In genomic region chr15:48602358-48603122, GRCh38 we compare ENCODE assay signal across 12 cellular contexts. TPM values are rescaled to one million over a fixed set of nuclear protein-coding genes. Genes with fewer than 3 reads are reported as not detected.
DNase-seq lines count a peak whose midpoint lies in the region; ATAC-seq and TF ChIP-seq lines count a peak whose summit lies in the region.
"Had no signal": no experiment of that assay in that cellular context is flagged by ENCODE, and none has a peak within 500 bp of the region (broad histone marks: within the 10 kb centered on the region; RNA-seq: fewer than 3 reads in every experiment).

No MANE protein-coding gene starts in this region.

- H3K9me3 Mint-ChIP-seq in neural crest cell = no peaks in the 10 kb centered on the region
- no peaks in the 10 kb centered on the region for H3K9me3 Mint-ChIP-seq in activated T-helper 17 cell treated with anti-CD3 and anti-CD28 coated beads, Interleukin-2, amount 50 U/mL, for 72 hours

- H3K36me3 ChIP-seq in BJ (ENCODE audit: control insufficient read depth, insufficient read depth, low read length) (peaks cover 10% of the 10 kb centered on the region), SJCRH30 (peaks cover 7% of the 10 kb centered on the region)
- H3K36me3 ChIP-seq: BLaER1 had no signal

- no peaks in the 10 kb centered on the region for H3K9me3 ChIP-seq in SJCRH30 (replicated peaks)
- H3K9me3 ChIP-seq: BLaER1 had no signal

- H3K27me3 ChIP-seq in BJ (ENCODE audit: control insufficient read depth, insufficient read depth, low read length) (no peaks in the 10 kb centered on the region), SJCRH30 (no peaks in the 10 kb centered on the region)
- H3K27me3 ChIP-seq: BLaER1 had no signal

- no peaks in the 10 kb centered on the region for H3K27me3 Mint-ChIP-seq in neural crest cell (ENCODE audit: low read depth)
- H3K27me3 Mint-ChIP-seq in activated T-helper 17 cell treated with anti-CD3 and anti-CD28 coated beads, Interleukin-2, amount 50 U/mL, for 72 hours = peaks cover 5% of the 10 kb centered on the region

- H3K36me3 Mint-ChIP-seq in neural crest cell (ENCODE audit: low read depth) = peaks cover 6% of the 10 kb centered on the region
- no peaks in the 10 kb centered on the region for H3K36me3 Mint-ChIP-seq in activated T-helper 17 cell treated with anti-CD3 and anti-CD28 coated beads, Interleukin-2, amount 50 U/mL, for 72 hours (ENCODE audit: low read depth)

- H3K27ac ChIP-seq in SJCRH30 = peak overlapping the region; percentile 10
- H3K27ac ChIP-seq: BLaER1 had no signal

- no peak for ATAC-seq in activated T-helper 17 cell treated with anti-CD3 and anti-CD28 coated beads, Interleukin-2, amount 50 U/mL, for 72 hours (replicated peaks)
- no peak for ATAC-seq in GM19455 (IDR thresholded peaks at IDR 0.05; ENCODE audit: unreplicated experiment)
- ATAC-seq: GM12878 had no signal

- H3K27ac Mint-ChIP-seq in neural crest cell (ENCODE audit: unreplicated experiment) = peak overlapping the region; percentile 31
- no peak overlapping the region for H3K27ac Mint-ChIP-seq in activated T-helper 17 cell treated with anti-CD3 and anti-CD28 coated beads, Interleukin-2, amount 50 U/mL, for 72 hours

- CTCF ChIA-PET in BJ (lab: Yijun Ruan, JAX) = interaction anchor here (0.7 to 1.0 kb wide), 2 partner anchors 13 to 244 kb away, joined by 3 to 5 read pairs; no protein-coding TSS in a partner anchor

- H3K4me1 Mint-ChIP-seq in neural crest cell = peaks cover 10% of the 10 kb centered on the region
- no peaks in the 10 kb centered on the region for H3K4me1 Mint-ChIP-seq in activated T-helper 17 cell treated with anti-CD3 and anti-CD28 coated beads, Interleukin-2, amount 50 U/mL, for 72 hours

- POLR2A ChIA-PET in BJ (lab: Charles Lee) = interaction anchor here (0.6 kb wide), 1 partner anchor 43 kb away, joined by 3 read pairs; no protein-coding TSS in a partner anchor

- TF ChIP-seq CTCF in BJ (IDR thresholded peaks at IDR 0.05; ENCODE audit: insufficient read depth, low read depth, low read length) (no peak), neural crest cell (conservative IDR thresholded peaks at IDR 0.05) (no peak)

- H3K4me3 Mint-ChIP-seq in neural crest cell = no peak overlapping the region
- no peak overlapping the region for H3K4me3 Mint-ChIP-seq in activated T-helper 17 cell treated with anti-CD3 and anti-CD28 coated beads, Interleukin-2, amount 50 U/mL, for 72 hours

- peaks cover 23% of the 10 kb centered on the region for H3K4me1 ChIP-seq in SJCRH30
- H3K4me1 ChIP-seq: BLaER1 had no signal

- DNase-seq in BJ (ENCODE audit: low read depth) (peak; percentile 50), SJCRH30 (peak in 1 of 2 experiments; percentile 19), fibroblast of peridontal ligament (ENCODE audit: extremely low read depth) (peak; percentile 87), neural crest cell (ENCODE audit: low read depth, low spot score) (no peak), hippocampal formation (lab: John Stamatoyannopoulos, UW) (no peak), activated T-cell treated with anti-CD3 and anti-CD28 coated beads for 4 hours (no peak)
- DNase-seq: cortex of kidney, NCI-H187 treated with DMSO at 0.1 percent for 48 hours had no signal

- H3K4me3 ChIP-seq in BJ (ENCODE audit: low read depth, low read length) (no peak overlapping the region), SJCRH30 (no peak overlapping the region)
- H3K4me3 ChIP-seq: BLaER1, GM12878 had no signal

RNA-seq across cellular contexts. Expression of gene FBN1, which starts 43.0 kb away (rescaled TPM):
- 565 and 572 TPM in 2 replicates for polyA plus RNA-seq in BJ (2011; rRNA removed)
- 644 and 710 TPM in 2 replicates for polyA minus RNA-seq in BJ (2011; rRNA and poly(A)+ RNA removed)
- total RNA-seq in SJCRH30 (2014; rRNA removed; shearing (Covaris generic)) = 31.6 and 33.5 TPM in 2 replicates
- 22.1 and 24.3 TPM in 2 replicates for total RNA-seq in neural crest cell
- 1 to 10 TPM in 1 of 2 donors, under 1 TPM in 1; 0.91 to 1.6 TPM for total RNA-seq in activated T-helper 17 cell treated with anti-CD3 and anti-CD28 coated beads, Interleukin-2, amount 50 U/mL, for 72 hours

Comparison
In these comparisons a context has a peak if more than half of its experiments do, and no peak if none do; other contexts are left out.
1. DNase-seq: peak in BJ (single experiment) and fibroblast of peridontal ligament (single experiment); none in neural crest cell (single experiment), hippocampal formation (0 of 2) and activated T-cell treated with anti-CD3 and anti-CD28 coated beads for 4 hours (single experiment).